In genomic region chr19:47388723-47389122, GRCh38 we compare ENCODE assay signal across 12 cellular contexts. TPM values are rescaled to one million over a fixed set of nuclear protein-coding genes. Genes with fewer than 3 reads are reported as not detected.
DNase-seq lines count a peak whose midpoint lies in the region; ATAC-seq, FAIRE-seq and TF ChIP-seq lines count a peak whose summit lies in the region.
"Not testable (repeated sequence)": the region's sequence is repeated elsewhere in the genome, so short reads cannot be mapped to it uniquely, and the experiment has no call there.
"Had no signal": no experiment of that assay in that cellular context is flagged by ENCODE, and none has a peak within 500 bp of the region (broad histone marks: within the 10 kb centered on the region; RNA-seq: fewer than 3 reads in every experiment).

No MANE protein-coding gene starts in this region.

- TF ChIP-seq POLR2A in HepG2 (IDR thresholded peaks at IDR 0.05; ENCODE audit: insufficient read depth in 1 of 2, low read depth in 2 of 2, low read length in 2 of 2): not testable (repeated sequence)

- not testable (repeated sequence) for H3K79me2 ChIP-seq in HepG2 (ENCODE audit: insufficient read depth, low read length)

- H3K27ac Mint-ChIP-seq in CD14-positive monocyte: peak overlapping the region; percentile 100
- H3K27ac Mint-ChIP-seq in WTC11: not testable (repeated sequence)
- peak overlapping the region in 1 of 2 donors; percentile 66 for H3K27ac Mint-ChIP-seq in natural killer cell treated with Interleukin-12 subunit alpha and Interleukin-12 subunit beta and Interleukin-15 and Interleukin-18, amount 100 ng/mL, for 72 hours

- in situ Hi-C loops in HepG2 (cut with HindIII; ENCODE audit: extremely low pct_ligation_motif_present, low pct_unique_long_range_greater_than_20kb): not testable (repeated sequence)

- not testable (repeated sequence) for BruUV-seq in HepG2 (replicated peaks; lab: Mats Ljungman, UMichigan)

- H3K9me3 Mint-ChIP-seq in CD14-positive monocyte; natural killer cell treated with Interleukin-12 subunit alpha and Interleukin-12 subunit beta and Interleukin-15 and Interleukin-18, amount 100 ng/mL, for 72 hours: not testable (repeated sequence)
- peaks cover 21% of the 10 kb centered on the region for H3K9me3 Mint-ChIP-seq in WTC11

- not testable (repeated sequence) for ATAC-seq in WTC11, HepG2
- ATAC-seq in Right ventricle myocardium inferior: peak; percentile 49
- ATAC-seq in natural killer cell treated with Interleukin-12 subunit alpha and Interleukin-12 subunit beta and Interleukin-15 and Interleukin-18, amount 100 ng/mL, for 72 hours: peak; percentile 78 to 79

- CTCF ChIA-PET in WTC11 (lab: Charles Lee): interaction anchor here (0.6 to 1.2 kb wide), 4 partner anchors 11 to 40 kb away, joined by 3 to 4 read pairs (median 3); partner anchors contain the start of gene DHX34
- CTCF ChIA-PET in HepG2 (lab: Yijun Ruan, JAX; ENCODE audit: low intra/inter-chr PET ratio, low total read pairs): not testable (repeated sequence)

- not testable (repeated sequence) for H2AFZ ChIP-seq in HepG2 (ENCODE audit: low read length)

- peak; percentile 79 for DNase-seq in CD14-positive monocyte (ENCODE audit: low spot score)
- DNase-seq in HL-60 (ENCODE audit: low read depth in 1 of 2, low spot score in 1 of 2): peak in 1 of 2 experiments; percentile 86
- DNase-seq in NOMO-1 treated with DMSO at 0.1 percent for 48 hours (lab: John Stamatoyannopoulos, UW; ENCODE audit: unreplicated experiment): peak; percentile 78
- not testable (repeated sequence) for DNase-seq in WTC11 (ENCODE audit: low spot score); Right ventricle myocardium inferior (ENCODE audit: missing footprints); HepG2 (ENCODE audit: low spot score); natural killer cell treated with Interleukin-12 subunit alpha and Interleukin-12 subunit beta and Interleukin-15 and Interleukin-18, amount 100 ng/mL, for 72 hours (ENCODE audit: low spot score)

- peak overlapping the region; percentile 51 to 55 for H3K4me3 Mint-ChIP-seq in CD14-positive monocyte
- not testable (repeated sequence) for H3K4me3 Mint-ChIP-seq in WTC11; natural killer cell treated with Interleukin-12 subunit alpha and Interleukin-12 subunit beta and Interleukin-15 and Interleukin-18, amount 100 ng/mL, for 72 hours

- H3K4me2 ChIP-seq in HepG2 (ENCODE audit: low read depth, low read length): not testable (repeated sequence)

- not testable (repeated sequence) for TF ChIP-seq EP300 in HepG2 (IDR thresholded peaks at IDR 0.05; ENCODE audit: low read depth in 2 of 2, low read length in 2 of 2); HepG2 (CRISPR knock-in tag; IDR thresholded peaks at IDR 0.05; ENCODE audit: borderline replicate concordance)

- TF ChIP-seq RAD21 in HepG2 (CRISPR knock-in tag; IDR thresholded peaks at IDR 0.05): not testable (repeated sequence)

- H3K27me3 ChIP-seq in HL-60 (ENCODE audit: insufficient read depth, poor library complexity, severe bottlenecking); HepG2 (ENCODE audit: control insufficient read depth in 1 of 2, insufficient read depth in 2 of 2, low read length in 2 of 2): not testable (repeated sequence)

- H3K27me3 Mint-ChIP-seq in CD14-positive monocyte (ENCODE audit: low read depth in 3 of 3) (peaks cover 9 to 13% (median 9%) of the 10 kb centered on the region in 3 donors), WTC11 (ENCODE audit: low read depth) (peaks cover 12% of the 10 kb centered on the region)
- not testable (repeated sequence) for H3K27me3 Mint-ChIP-seq in natural killer cell treated with Interleukin-12 subunit alpha and Interleukin-12 subunit beta and Interleukin-15 and Interleukin-18, amount 100 ng/mL, for 72 hours

- TF ChIP-seq CTCF in CD14-positive monocyte (IDR thresholded peaks at IDR 0.05); HL-60 (IDR thresholded peaks at IDR 0.05; ENCODE audit: insufficient read depth, low read length); WTC11 (IDR thresholded peaks at IDR 0.05); HepG2 (CRISPR knock-in tag; IDR thresholded peaks at IDR 0.05): not testable (repeated sequence)

- not testable (repeated sequence) for H3K9ac ChIP-seq in HepG2 (ENCODE audit: insufficient read depth, low read depth, low read length)

- not testable (repeated sequence) for H4K20me1 ChIP-seq in HepG2 (ENCODE audit: insufficient read depth, low read length)

- WGBS in HepG2 (ENCODE audit: low lambda C conversion rate): 18% methylated on average over 4 of the region's 5 CpGs

- intact Hi-C loops in CD14-positive monocyte (cut with micrococcal nuclease): loop anchor here in 1 of 2 donors (2.0 kb wide), 1 partner anchor 18 kb away; no protein-coding TSS in a partner anchor
- intact Hi-C loops in Right ventricle myocardium inferior (cut with DNase I); HepG2 (cut with micrococcal nuclease; ENCODE audit: unreplicated experiment): not testable (repeated sequence)

- FAIRE-seq in HepG2 (lab: Jason Lieb, UNC): not testable (repeated sequence)

- H3K36me3 Mint-ChIP-seq in CD14-positive monocyte; natural killer cell treated with Interleukin-12 subunit alpha and Interleukin-12 subunit beta and Interleukin-15 and Interleukin-18, amount 100 ng/mL, for 72 hours: not testable (repeated sequence)
- peaks cover 18% of the 10 kb centered on the region for H3K36me3 Mint-ChIP-seq in WTC11

- H3K4me1 Mint-ChIP-seq in CD14-positive monocyte (peaks cover 63% of the 10 kb centered on the region), WTC11 (peaks cover 23% of the 10 kb centered on the region)
- peaks cover 10 to 17% of the 10 kb centered on the region in 2 donors for H3K4me1 Mint-ChIP-seq in natural killer cell treated with Interleukin-12 subunit alpha and Interleukin-12 subunit beta and Interleukin-15 and Interleukin-18, amount 100 ng/mL, for 72 hours (ENCODE audit: low read depth in 2 of 2)

- not testable (repeated sequence) for H3K9me3 ChIP-seq in HepG2 (ENCODE audit: low read length)

- H3K36me3 ChIP-seq in HepG2 (replicated peaks in 1 of 2; ENCODE audit: control insufficient read depth in 1 of 2, insufficient read depth in 2 of 2, low read length in 2 of 2): not testable (repeated sequence)

- POLR2A ChIA-PET in WTC11 (lab: Charles Lee): interaction anchor here (0.5 kb wide), 1 partner anchor 189 kb away, joined by 4 read pairs; no protein-coding TSS in a partner anchor
- POLR2A ChIA-PET in HepG2 (lab: Yijun Ruan, JAX): not testable (repeated sequence)

- peak overlapping the region; percentile 62 for H3K27ac ChIP-seq in HL-60 (replicated peaks)
- not testable (repeated sequence) for H3K27ac ChIP-seq in HepG2 (ENCODE audit: extremely low read length, insufficient read depth, low read length)

- not testable (repeated sequence) for H3K4me3 ChIP-seq in HL-60 (replicated peaks; ENCODE audit: insufficient read depth, low read length); HepG2 (replicated peaks in 1 of 3; ENCODE audit: insufficient read depth in 1 of 3, low read depth in 2 of 3, low read length in 3 of 3)

- H3K4me1 ChIP-seq in HepG2 (ENCODE audit: insufficient read depth, low read length): not testable (repeated sequence)

RNA-seq across cellular contexts. Expression of gene MEIS3, which starts 30.6 kb away (rescaled TPM):
- polyA plus RNA-seq in CD14-positive monocyte (not detected), HepG2 (2011; rRNA removed) (0.70 and 0.94 TPM in 2 replicates)
- total RNA-seq in WTC11 (2021) (38.5 to 51.1 TPM (median 48.4 TPM) in 3 replicates), Right ventricle myocardium inferior (3.8 TPM), HepG2 (2016; rRNA removed; fragmentation: Illumina TruSeq; extraction: Trizol) (0.09 and 1.2 TPM in 2 replicates)
- 1.1 and 1.5 TPM in 2 replicates for total RNA-seq in HepG2 (2016; cell fraction: cytosol; rRNA removed; fragmentation: Illumina TruSeq; extraction: Trizol; ENCODE audit: low read depth)
- total RNA-seq in HepG2 (2016; cell fraction: insoluble cytoplasmic fraction; rRNA removed; fragmentation: Illumina TruSeq; extraction: Trizol): not detected in 2 replicates
- 0.52 and 0.62 TPM in 2 replicates for total RNA-seq in HepG2 (2016; cell fraction: membrane; rRNA removed; fragmentation: Illumina TruSeq; extraction: Trizol)
- total RNA-seq in HepG2 (2016; cell fraction: nucleus; rRNA removed; fragmentation: Illumina TruSeq; extraction: Trizol): not detected in 2 replicates
- polyA plus RNA-seq in HepG2 (2011; cell fraction: cytosol; rRNA removed): 0.39 and 0.59 TPM in 2 replicates
- polyA plus RNA-seq in HepG2 (2011; cell fraction: nucleus; rRNA removed): 2.3 and 2.8 TPM in 2 replicates
- polyA plus RNA-seq in HepG2 (2012): 0.25 and 0.93 TPM in 2 replicates
- 0.09 and 0.23 TPM in 2 replicates for polyA plus RNA-seq in HepG2 (2016; cell fraction: cytosol; fragmentation: Illumina TruSeq; extraction: Trizol; ENCODE audit: low read depth)
- not detected in 2 replicates for polyA plus RNA-seq in HepG2 (2016; cell fraction: insoluble cytoplasmic fraction; fragmentation: Illumina TruSeq; extraction: Trizol; ENCODE audit: low read depth)
- polyA plus RNA-seq in HepG2 (2016; cell fraction: membrane; fragmentation: Illumina TruSeq; extraction: Trizol; ENCODE audit: low read depth): 0.41 and 0.55 TPM in 2 replicates
- 0.29 TPM in 1 of 2 replicates, not detected in the other for polyA plus RNA-seq in HepG2 (2016; cell fraction: nucleus; fragmentation: Illumina TruSeq; extraction: Trizol; ENCODE audit: insufficient read depth, low read depth)
- polyA minus RNA-seq in HepG2 (2011; rRNA and poly(A)+ RNA removed; ENCODE audit: low replicate concordance): 0.82 and 12.4 TPM in 2 replicates
- polyA minus RNA-seq in HepG2 (2011; cell fraction: cytosol; rRNA and poly(A)+ RNA removed): 0.69 and 0.70 TPM in 2 replicates
- 0.50 and 0.64 TPM in 2 replicates for polyA minus RNA-seq in HepG2 (2011; cell fraction: nucleus; rRNA and poly(A)+ RNA removed)
- total RNA-seq in natural killer cell treated with Interleukin-12 subunit alpha and Interleukin-12 subunit beta and Interleukin-15 and Interleukin-18, amount 100 ng/mL, for 72 hours: not detected
- total RNA-seq: CD8-positive, alpha-beta T cell had no signal
- polyA plus RNA-seq: IgD-negative memory B cell had no signal

RNA-seq across cellular contexts. Expression of gene DHX34, which starts 39.6 kb away (rescaled TPM):
- polyA plus RNA-seq in CD14-positive monocyte: 1 to 10 TPM; 3.4 to 3.8 TPM
- total RNA-seq in WTC11 (2021): 35.6 to 36.5 TPM (median 35.6 TPM) in 3 replicates
- total RNA-seq in Right ventricle myocardium inferior: 8.0 TPM
- total RNA-seq in HepG2 (2016; rRNA removed; fragmentation: Illumina TruSeq; extraction: Trizol): 8.0 and 12.0 TPM in 2 replicates
- total RNA-seq in HepG2 (2016; cell fraction: cytosol; rRNA removed; fragmentation: Illumina TruSeq; extraction: Trizol; ENCODE audit: low read depth): 11.3 and 11.4 TPM in 2 replicates
- 6.8 and 12.8 TPM in 2 replicates for total RNA-seq in HepG2 (2016; cell fraction: insoluble cytoplasmic fraction; rRNA removed; fragmentation: Illumina TruSeq; extraction: Trizol)
- total RNA-seq in HepG2 (2016; cell fraction: membrane; rRNA removed; fragmentation: Illumina TruSeq; extraction: Trizol): 8.6 and 9.9 TPM in 2 replicates
- 12.8 and 13.1 TPM in 2 replicates for total RNA-seq in HepG2 (2016; cell fraction: nucleus; rRNA removed; fragmentation: Illumina TruSeq; extraction: Trizol)
- 9.2 and 12.5 TPM in 2 replicates for polyA plus RNA-seq in HepG2 (2011; rRNA removed)
- polyA plus RNA-seq in HepG2 (2011; cell fraction: cytosol; rRNA removed): 4.0 and 5.9 TPM in 2 replicates
- polyA plus RNA-seq in HepG2 (2011; cell fraction: nucleus; rRNA removed): 50.6 and 52.9 TPM in 2 replicates
- polyA plus RNA-seq in HepG2 (2012): 6.5 and 9.0 TPM in 2 replicates
- polyA plus RNA-seq in HepG2 (2016; cell fraction: cytosol; fragmentation: Illumina TruSeq; extraction: Trizol; ENCODE audit: low read depth): 2.1 and 2.4 TPM in 2 replicates
- polyA plus RNA-seq in HepG2 (2016; cell fraction: insoluble cytoplasmic fraction; fragmentation: Illumina TruSeq; extraction: Trizol; ENCODE audit: low read depth): 6.9 and 11.0 TPM in 2 replicates
- 3.7 and 4.3 TPM in 2 replicates for polyA plus RNA-seq in HepG2 (2016; cell fraction: membrane; fragmentation: Illumina TruSeq; extraction: Trizol; ENCODE audit: low read depth)
- 28.7 and 30.5 TPM in 2 replicates for polyA plus RNA-seq in HepG2 (2016; cell fraction: nucleus; fragmentation: Illumina TruSeq; extraction: Trizol; ENCODE audit: insufficient read depth, low read depth)
- 18.8 and 19.4 TPM in 2 replicates for polyA minus RNA-seq in HepG2 (2011; rRNA and poly(A)+ RNA removed; ENCODE audit: low replicate concordance)
- polyA minus RNA-seq in HepG2 (2011; cell fraction: cytosol; rRNA and poly(A)+ RNA removed): 3.9 and 7.7 TPM in 2 replicates
- polyA minus RNA-seq in HepG2 (2011; cell fraction: nucleus; rRNA and poly(A)+ RNA removed): 16.0 and 18.4 TPM in 2 replicates
- 10 to 100 TPM; 17.7 to 43.9 TPM for total RNA-seq in natural killer cell treated with Interleukin-12 subunit alpha and Interleukin-12 subunit beta and Interleukin-15 and Interleukin-18, amount 100 ng/mL, for 72 hours

RNA-seq across cellular contexts. Expression of gene C5AR2, which starts 56.7 kb away (rescaled TPM):
- polyA plus RNA-seq in CD14-positive monocyte (1 to 10 TPM; 2.4 to 4.3 TPM), HepG2 (2011; rRNA removed) (0.24 and 0.26 TPM in 2 replicates)
- total RNA-seq in WTC11 (2021) (0.09 to 0.22 TPM (median 0.14 TPM) in 3 replicates), Right ventricle myocardium inferior (0.95 TPM), HepG2 (2016; rRNA removed; fragmentation: Illumina TruSeq; extraction: Trizol) (0.09 TPM in 1 of 2 replicates, not detected in the other)
- total RNA-seq in HepG2 (2016; cell fraction: cytosol; rRNA removed; fragmentation: Illumina TruSeq; extraction: Trizol; ENCODE audit: low read depth): not detected in 2 replicates
- total RNA-seq in HepG2 (2016; cell fraction: insoluble cytoplasmic fraction; rRNA removed; fragmentation: Illumina TruSeq; extraction: Trizol): not detected in 2 replicates
- 0.07 TPM in 1 of 2 replicates, not detected in the other for total RNA-seq in HepG2 (2016; cell fraction: membrane; rRNA removed; fragmentation: Illumina TruSeq; extraction: Trizol)
- not detected in 2 replicates for total RNA-seq in HepG2 (2016; cell fraction: nucleus; rRNA removed; fragmentation: Illumina TruSeq; extraction: Trizol)
- polyA plus RNA-seq in HepG2 (2011; cell fraction: cytosol; rRNA removed): 0.18 and 0.28 TPM in 2 replicates
- polyA plus RNA-seq in HepG2 (2011; cell fraction: nucleus; rRNA removed): 0.50 and 0.66 TPM in 2 replicates
- 0.20 and 0.30 TPM in 2 replicates for polyA plus RNA-seq in HepG2 (2012)
- polyA plus RNA-seq in HepG2 (2016; cell fraction: cytosol; fragmentation: Illumina TruSeq; extraction: Trizol; ENCODE audit: low read depth): not detected in 2 replicates
- polyA plus RNA-seq in HepG2 (2016; cell fraction: insoluble cytoplasmic fraction; fragmentation: Illumina TruSeq; extraction: Trizol; ENCODE audit: low read depth): not detected in 2 replicates
- polyA plus RNA-seq in HepG2 (2016; cell fraction: membrane; fragmentation: Illumina TruSeq; extraction: Trizol; ENCODE audit: low read depth): not detected in 2 replicates
- not detected in 2 replicates for polyA plus RNA-seq in HepG2 (2016; cell fraction: nucleus; fragmentation: Illumina TruSeq; extraction: Trizol; ENCODE audit: insufficient read depth, low read depth)
- polyA minus RNA-seq in HepG2 (2011; rRNA and poly(A)+ RNA removed; ENCODE audit: low replicate concordance): 0.48 and 6.7 TPM in 2 replicates
- polyA minus RNA-seq in HepG2 (2011; cell fraction: cytosol; rRNA and poly(A)+ RNA removed): 0.10 and 0.18 TPM in 2 replicates
- 0.25 TPM in 1 of 2 replicates, not detected in the other for polyA minus RNA-seq in HepG2 (2011; cell fraction: nucleus; rRNA and poly(A)+ RNA removed)
- 1 to 10 TPM in 1 of 2 donors, under 1 TPM in 1; 0.19 to 2.6 TPM for total RNA-seq in natural killer cell treated with Interleukin-12 subunit alpha and Interleukin-12 subunit beta and Interleukin-15 and Interleukin-18, amount 100 ng/mL, for 72 hours
- total RNA-seq: A172; Caco-2; CD8-positive, alpha-beta T cell had no signal
- polyA plus RNA-seq: SK-N-SH had no signal
